Comparison of ENCODE assay signal across 34 cellular contexts in the genomic region with DNA sequence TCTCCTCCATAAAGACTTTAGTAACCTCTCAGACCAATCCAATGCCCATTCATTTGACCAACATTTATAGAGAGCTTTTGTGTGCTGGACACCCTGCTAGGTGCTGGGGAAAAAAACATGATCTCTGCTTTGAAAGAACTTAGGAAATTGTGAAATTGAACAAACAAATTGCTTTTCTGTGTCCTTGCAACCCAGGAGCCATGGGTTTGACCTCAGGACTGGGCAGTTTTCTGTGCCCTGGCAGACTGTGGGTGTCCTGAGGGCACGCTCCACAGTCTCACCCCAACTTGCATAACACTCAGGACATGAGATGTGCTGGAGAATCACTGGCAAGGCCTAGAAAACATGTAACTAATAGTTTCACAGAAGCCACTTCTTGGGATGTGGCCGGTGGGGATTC.
"Had no signal": no experiment of that assay in that cellular context is flagged by ENCODE, and none has a peak within 500 bp of the region (broad histone marks: within the 10 kb centered on the region; RNA-seq: fewer than 3 reads in every experiment).

No MANE protein-coding gene starts in this region.

- H3K36me3 ChIP-seq: adrenal gland, ascending aorta, breast epithelium, cardiac muscle cell, colonic mucosa, WERI-Rb-1 had no signal

- H3K9me3 ChIP-seq: adrenal gland, ascending aorta, breast epithelium, colonic mucosa had no signal

- ATAC-seq: activated CD4-positive, alpha-beta T cell treated with anti-CD3 and anti-CD28 coated beads for 36 hours; esophagus mucosa; T-helper 17 cell had no signal

- H3K9me3 Mint-ChIP-seq: activated CD4-positive, alpha-beta memory T cell treated with anti-CD3 and anti-CD28 coated beads, Interleukin-2, amount 10 ng/mL, durations not matched to agents 7 days and 5 days; activated CD4-positive, alpha-beta T cell treated with anti-CD3 and anti-CD28 coated beads, Interleukin-2, amount 10 ng/mL, durations not matched to agents 7 days and 5 days; activated naive CD4-positive, alpha-beta T cell treated with anti-CD3 and anti-CD28 coated beads, Interleukin-2, amount 50 U/mL, for 24 hours; activated naive CD8-positive, alpha-beta T cell treated with anti-CD3 and anti-CD28 coated beads for 36 hours; activated naive CD8-positive, alpha-beta T cell treated with anti-CD3 and anti-CD28 coated beads, Interleukin-2, amount 50 U/mL, for 24 hours; activated T-helper 1 cell treated with anti-CD3 and anti-CD28 coated beads, Interleukin-12 subunit alpha, Interleukin-12 subunit beta, Interleukin-2, Interleukin-4 antibody, amounts not matched to agents 30 ng/mL and 10 ng/mL and 1 ng/mL, durations not matched to agents 14 hours and 24 hours and 36 hours; activated T-helper 2 cell treated with anti-CD3 and anti-CD28 coated beads, Interferon-gamma antibody, Interleukin-2, Interleukin-4, amounts not matched to agents 10 μg/mL and 5 μg/mL and 100 μg/mL, durations not matched to agents 14 hours and 24 hours and 36 hours; dendritic cell treated with granulocyte-macrophage colony-stimulating factor and Interleukin-4, amounts not matched to agents 40 ng/mL and 50 ng/mL, for 4 days; T-helper 2 cell treated with Interferon-gamma antibody and Interleukin-4, amounts not matched to agents 5 μg/mL and 100 μg/mL, for 36 hours had no signal

- H3K4me1 Mint-ChIP-seq: activated CD4-positive, alpha-beta memory T cell treated with anti-CD3 and anti-CD28 coated beads, Interleukin-2, amount 10 ng/mL, durations not matched to agents 7 days and 5 days; activated CD4-positive, alpha-beta T cell treated with anti-CD3 and anti-CD28 coated beads for 36 hours; activated CD4-positive, alpha-beta T cell treated with anti-CD3 and anti-CD28 coated beads, Interleukin-2, amount 10 ng/mL, durations not matched to agents 7 days and 5 days; activated naive CD4-positive, alpha-beta T cell treated with anti-CD3 and anti-CD28 coated beads, Interleukin-2, amount 50 U/mL, for 24 hours; activated naive CD8-positive, alpha-beta T cell treated with anti-CD3 and anti-CD28 coated beads for 36 hours; activated naive CD8-positive, alpha-beta T cell treated with anti-CD3 and anti-CD28 coated beads, Interleukin-2, amount 50 U/mL, for 24 hours; T-helper 17 cell had no signal

- DNase-seq: activated CD4-positive, alpha-beta T cell treated with anti-CD3 and anti-CD28 coated beads for 36 hours; activated CD4-positive, alpha-beta T cell treated with anti-CD3 and anti-CD28 coated beads, Interleukin-2, amount 10 ng/mL, durations not matched to agents 7 days and 5 days; activated CD4-positive, alpha-beta T cell treated with anti-CD3 and anti-CD28 coated beads, Interleukin-2, amount 50 U/mL, for 4 hours; activated CD4-positive, CD25-positive, alpha-beta regulatory T cell; activated CD4-positive, CD25-positive, alpha-beta regulatory T cell treated with anti-CD3 and anti-CD28 coated beads, Interleukin-2, amount 50 U/mL, for 72 hours; activated effector memory CD4-positive, alpha-beta T cell treated with anti-CD3 and anti-CD28 coated beads, Interleukin-2, amount 50 U/mL, for 16 hours; activated naive CD4-positive, alpha-beta T cell treated with anti-CD3 and anti-CD28 coated beads for 36 hours; activated naive CD8-positive, alpha-beta T cell treated with anti-CD3 and anti-CD28 coated beads for 36 hours; activated naive CD8-positive, alpha-beta T cell treated with anti-CD3 and anti-CD28 coated beads, Interleukin-2, amount 50 U/mL, for 24 hours; activated T-cell treated with anti-CD3 and anti-CD28 coated beads, Interleukin-2, amount 50 U/mL, for 48 hours; adrenal gland; central memory CD4-positive, alpha-beta T cell; cerebellar nuclear complex; colonic mucosa; dorsolateral prefrontal cortex; effector memory CD4-positive, alpha-beta T cell; endodermal cell; foreskin fibroblast; glutamatergic neuron; T-helper 1 cell; T-helper 17 cell; T1000; WERI-Rb-1 had no signal

- H3K27me3 Mint-ChIP-seq: activated naive CD8-positive, alpha-beta T cell treated with anti-CD3 and anti-CD28 coated beads for 36 hours; activated naive CD8-positive, alpha-beta T cell treated with anti-CD3 and anti-CD28 coated beads, Interleukin-2, amount 50 U/mL, for 24 hours had no signal

- H3K27me3 ChIP-seq: adrenal gland, ascending aorta, breast epithelium, cardiac muscle cell, colonic mucosa, dorsolateral prefrontal cortex had no signal

- H3K4me1 ChIP-seq: ascending aorta, breast epithelium, colonic mucosa had no signal

- H3K4me3 ChIP-seq: adrenal gland, ascending aorta, breast epithelium, cardiac muscle cell, colonic mucosa, dorsolateral prefrontal cortex had no signal

- H3K27ac ChIP-seq: adrenal gland, ascending aorta, breast epithelium, cardiac muscle cell, colonic mucosa, dorsolateral prefrontal cortex, WERI-Rb-1 had no signal

- H3K4me3 Mint-ChIP-seq: activated CD4-positive, alpha-beta memory T cell treated with anti-CD3 and anti-CD28 coated beads, Interleukin-2, amount 10 ng/mL, durations not matched to agents 7 days and 5 days; activated CD4-positive, alpha-beta T cell treated with anti-CD3 and anti-CD28 coated beads for 36 hours; activated CD4-positive, alpha-beta T cell treated with anti-CD3 and anti-CD28 coated beads, Interleukin-2, amount 10 ng/mL, durations not matched to agents 7 days and 5 days; activated naive CD4-positive, alpha-beta T cell treated with anti-CD3 and anti-CD28 coated beads for 36 hours; activated naive CD4-positive, alpha-beta T cell treated with anti-CD3 and anti-CD28 coated beads, Interleukin-2, amount 50 U/mL, for 24 hours; activated naive CD8-positive, alpha-beta T cell treated with anti-CD3 and anti-CD28 coated beads for 36 hours; activated naive CD8-positive, alpha-beta T cell treated with anti-CD3 and anti-CD28 coated beads, Interleukin-2, amount 50 U/mL, for 24 hours; activated T-helper 1 cell treated with anti-CD3 and anti-CD28 coated beads, Interleukin-12 subunit alpha, Interleukin-12 subunit beta, Interleukin-2, Interleukin-4 antibody, amounts not matched to agents 30 ng/mL and 10 ng/mL and 1 ng/mL, durations not matched to agents 14 hours and 24 hours and 36 hours; brain; dendritic cell treated with granulocyte-macrophage colony-stimulating factor and Interleukin-4, amounts not matched to agents 40 ng/mL and 50 ng/mL, for 4 days; endodermal cell; T-helper 17 cell; T-helper 2 cell treated with Interferon-gamma antibody and Interleukin-4, amounts not matched to agents 5 μg/mL and 100 μg/mL, for 36 hours had no signal

- H3K36me3 Mint-ChIP-seq: activated naive CD4-positive, alpha-beta T cell treated with anti-CD3 and anti-CD28 coated beads, Interleukin-2, amount 50 U/mL, for 24 hours; activated naive CD8-positive, alpha-beta T cell treated with anti-CD3 and anti-CD28 coated beads for 36 hours; brain had no signal
